In the genomic region with DNA sequence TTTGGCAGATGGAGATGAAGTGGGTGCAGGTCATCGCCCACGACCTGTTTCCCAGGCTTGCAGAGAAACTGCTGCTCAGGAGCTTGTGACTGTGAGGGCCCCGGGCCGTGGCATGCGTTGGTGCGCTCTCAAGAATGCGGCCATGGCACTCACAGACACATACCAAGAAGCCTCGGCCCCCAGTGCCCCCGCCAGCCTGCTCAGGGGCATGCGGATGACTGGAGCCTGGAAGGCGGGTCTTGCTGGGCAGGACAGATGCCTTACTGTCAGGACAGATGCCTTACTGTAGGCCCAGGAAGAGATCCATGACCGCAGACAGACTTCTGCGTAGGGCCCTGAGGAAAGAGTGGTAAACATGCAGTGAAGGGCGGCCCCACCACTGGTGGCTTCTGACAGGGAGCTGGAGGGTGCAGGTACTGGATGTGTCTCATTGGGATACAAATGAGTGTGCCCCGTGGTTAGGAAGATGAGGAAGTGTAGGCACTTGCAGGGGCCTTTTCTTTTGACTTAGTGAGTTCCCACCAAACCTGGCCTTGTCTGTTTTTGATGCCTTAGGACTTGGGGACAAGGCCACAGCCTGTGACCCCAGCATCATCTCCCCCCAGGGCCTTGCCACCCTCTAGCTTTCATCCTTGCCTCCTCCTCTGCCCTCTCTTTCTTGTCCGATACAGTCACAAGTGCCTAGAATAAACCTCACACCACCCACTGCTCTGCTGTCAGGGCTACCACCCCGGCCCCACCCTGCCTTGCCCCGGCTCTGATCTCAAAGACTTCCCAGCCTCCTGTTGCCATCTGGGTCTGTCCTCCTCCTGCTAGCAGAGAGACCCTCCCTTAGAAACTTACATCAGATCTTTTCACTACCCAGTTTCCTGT, we compare ENCODE assay signal across 11 cellular contexts.
A peak's percentile ranks its signal among the peaks of the same experiment; 100 is the strongest.
DNase-seq lines count a peak whose midpoint lies in the region; ATAC-seq lines count a peak whose summit lies in the region.
"Had no signal": no experiment of that assay in that cellular context is flagged by ENCODE, and none has a peak within 500 bp of the region (broad histone marks: within the 10 kb centered on the region; RNA-seq: fewer than 3 reads in every experiment).

No MANE protein-coding gene starts in this region.

- CTCF ChIA-PET in activated CD8-positive, alpha-beta memory T cell treated with anti-CD3 and anti-CD28 coated beads, Interleukin-2, amount 10 ng/mL, durations not matched to agents 7 days and 5 days (lab: Charles Lee): interaction anchor here (0.9 kb wide), 1 partner anchor 104 kb away, joined by 3 read pairs; no protein-coding TSS in a partner anchor
- CTCF ChIA-PET in activated CD4-positive, alpha-beta T cell treated with anti-CD3 and anti-CD28 coated beads, Interleukin-2, amount 10 ng/mL, durations not matched to agents 7 days and 5 days (lab: Charles Lee): no interaction called here

- no peaks in the 10 kb centered on the region for H3K27me3 ChIP-seq in mesenchymal stem cell (ENCODE audit: control insufficient read depth in 1 of 2, insufficient read depth in 1 of 2, low read length in 2 of 2)
- H3K27me3 ChIP-seq: BE2C, stomach had no signal

- peak overlapping the region in 1 of 2 experiments; percentile 11 for H3K14ac ChIP-seq in mesenchymal stem cell (ENCODE audit: low read length in 2 of 2)

- POLR2A ChIA-PET in activated CD4-positive, alpha-beta T cell treated with anti-CD3 and anti-CD28 coated beads, Interleukin-2, amount 10 ng/mL, durations not matched to agents 7 days and 5 days (lab: Charles Lee): no interaction called here

- H2BK120ac ChIP-seq in mesenchymal stem cell (ENCODE audit: low read depth, low read length): peak overlapping the region; percentile 21

- no peak overlapping the region for H3K4me3 ChIP-seq in mesenchymal stem cell (ENCODE audit: insufficient read depth in 1 of 2, low read depth in 1 of 2, low read length in 2 of 2)
- H3K4me3 ChIP-seq: stomach had no signal

- no peaks in the 10 kb centered on the region for H3K27me3 Mint-ChIP-seq in activated CD8-positive, alpha-beta memory T cell treated with anti-CD3 and anti-CD28 coated beads, Interleukin-2, amount 10 ng/mL, durations not matched to agents 7 days and 5 days
- H3K27me3 Mint-ChIP-seq in activated naive CD8-positive, alpha-beta T cell treated with anti-CD3 and anti-CD28 coated beads for 36 hours: no peaks in the 10 kb centered on the region
- no peaks in the 10 kb centered on the region for H3K27me3 Mint-ChIP-seq in stimulated activated naive CD8-positive, alpha-beta T cell treated with anti-CD3 and anti-CD28 coated beads, Interleukin-15, amount 100 ng/mL, for 72 hours
- no peaks in the 10 kb centered on the region for H3K27me3 Mint-ChIP-seq in activated CD4-positive, alpha-beta T cell treated with anti-CD3 and anti-CD28 coated beads, Interleukin-2, amount 10 ng/mL, durations not matched to agents 7 days and 5 days

- peaks cover 22% of the 10 kb centered on the region for H3K4me1 ChIP-seq in mesenchymal stem cell (ENCODE audit: control insufficient read depth, insufficient read depth, low read depth, low read length)

- peak overlapping the region; percentile 7 to 89 for H3K18ac ChIP-seq in mesenchymal stem cell (ENCODE audit: low read depth in 1 of 2, low read length in 2 of 2)

- ATAC-seq in activated CD8-positive, alpha-beta memory T cell treated with anti-CD3 and anti-CD28 coated beads, Interleukin-2, amount 10 ng/mL, durations not matched to agents 7 days and 5 days: no peak
- peak; percentile 48 for ATAC-seq in stimulated activated naive CD8-positive, alpha-beta T cell treated with anti-CD3 and anti-CD28 coated beads, Interleukin-15, amount 100 ng/mL, for 72 hours
- ATAC-seq in GM19452 (IDR thresholded peaks at IDR 0.05; ENCODE audit: unreplicated experiment) (no peak), HG02678 (IDR thresholded peaks at IDR 0.05; ENCODE audit: unreplicated experiment) (no peak)

- peak overlapping the region; percentile 68 for H3K27ac Mint-ChIP-seq in activated CD8-positive, alpha-beta memory T cell treated with anti-CD3 and anti-CD28 coated beads, Interleukin-2, amount 10 ng/mL, durations not matched to agents 7 days and 5 days
- H3K27ac Mint-ChIP-seq in activated naive CD8-positive, alpha-beta T cell treated with anti-CD3 and anti-CD28 coated beads for 36 hours: peak overlapping the region; percentile 82
- peak overlapping the region; percentile 43 to 90 for H3K27ac Mint-ChIP-seq in stimulated activated naive CD8-positive, alpha-beta T cell treated with anti-CD3 and anti-CD28 coated beads, Interleukin-15, amount 100 ng/mL, for 72 hours
- H3K27ac Mint-ChIP-seq in activated CD4-positive, alpha-beta T cell treated with anti-CD3 and anti-CD28 coated beads, Interleukin-2, amount 10 ng/mL, durations not matched to agents 7 days and 5 days: no peak overlapping the region

- peak overlapping the region; percentile 31 for H3K9ac ChIP-seq in mesenchymal stem cell (ENCODE audit: low read length)

- H3K36me3 ChIP-seq in mesenchymal stem cell (ENCODE audit: control insufficient read depth in 1 of 2, insufficient read depth in 2 of 2, low read depth in 1 of 2, low read length in 2 of 2): no peaks in the 10 kb centered on the region
- H3K36me3 ChIP-seq: BE2C, stomach had no signal

- peak overlapping the region in 1 of 2 experiments; percentile 87 for H3K23ac ChIP-seq in mesenchymal stem cell (ENCODE audit: low read length in 2 of 2)

- H3K4me2 ChIP-seq in mesenchymal stem cell (ENCODE audit: low read length, poor library complexity, severe bottlenecking): no peak overlapping the region

- peak overlapping the region; percentile 49 for H2BK15ac ChIP-seq in mesenchymal stem cell (ENCODE audit: low read depth, poor library complexity, severe bottlenecking)

- H3K36me3 Mint-ChIP-seq in activated CD8-positive, alpha-beta memory T cell treated with anti-CD3 and anti-CD28 coated beads, Interleukin-2, amount 10 ng/mL, durations not matched to agents 7 days and 5 days: no peaks in the 10 kb centered on the region
- H3K36me3 Mint-ChIP-seq in activated naive CD8-positive, alpha-beta T cell treated with anti-CD3 and anti-CD28 coated beads for 36 hours: peaks cover 3% of the 10 kb centered on the region
- H3K36me3 Mint-ChIP-seq in activated CD4-positive, alpha-beta T cell treated with anti-CD3 and anti-CD28 coated beads, Interleukin-2, amount 10 ng/mL, durations not matched to agents 7 days and 5 days (ENCODE audit: low read depth): no peaks in the 10 kb centered on the region

- H2AFZ ChIP-seq in mesenchymal stem cell (ENCODE audit: low read depth, low read length): no peak overlapping the region

- H4K8ac ChIP-seq in mesenchymal stem cell (ENCODE audit: low read length): peak overlapping the region; percentile 73

- H3K27ac ChIP-seq in mesenchymal stem cell (ENCODE audit: low read length, poor library complexity, severe bottlenecking): no peak overlapping the region

- H3K9me3 ChIP-seq in mesenchymal stem cell (ENCODE audit: control insufficient read depth, low read length): no peaks in the 10 kb centered on the region
- H3K9me3 ChIP-seq: BE2C, stomach had no signal

- H2BK5ac ChIP-seq in mesenchymal stem cell (ENCODE audit: low read depth, low read length, poor library complexity, severe bottlenecking): no peak overlapping the region

- peak overlapping the region; percentile 47 for H4K91ac ChIP-seq in mesenchymal stem cell (ENCODE audit: low read length)

- peaks cover 54% of the 10 kb centered on the region for H3K4me1 Mint-ChIP-seq in activated CD8-positive, alpha-beta memory T cell treated with anti-CD3 and anti-CD28 coated beads, Interleukin-2, amount 10 ng/mL, durations not matched to agents 7 days and 5 days
- peaks cover 57% of the 10 kb centered on the region for H3K4me1 Mint-ChIP-seq in activated naive CD8-positive, alpha-beta T cell treated with anti-CD3 and anti-CD28 coated beads for 36 hours
- peaks cover 53% of the 10 kb centered on the region for H3K4me1 Mint-ChIP-seq in stimulated activated naive CD8-positive, alpha-beta T cell treated with anti-CD3 and anti-CD28 coated beads, Interleukin-15, amount 100 ng/mL, for 72 hours
- H3K4me1 Mint-ChIP-seq in activated CD4-positive, alpha-beta T cell treated with anti-CD3 and anti-CD28 coated beads, Interleukin-2, amount 10 ng/mL, durations not matched to agents 7 days and 5 days: peaks cover 24% of the 10 kb centered on the region

- peak overlapping the region; percentile 47 to 59 for H3K4ac ChIP-seq in mesenchymal stem cell (ENCODE audit: low read depth in 1 of 2, low read length in 2 of 2)

- H2AK5ac ChIP-seq in mesenchymal stem cell (ENCODE audit: low read length, severe bottlenecking): peak overlapping the region; percentile 93

- no peak overlapping the region for H3K4me3 Mint-ChIP-seq in activated CD8-positive, alpha-beta memory T cell treated with anti-CD3 and anti-CD28 coated beads, Interleukin-2, amount 10 ng/mL, durations not matched to agents 7 days and 5 days
- H3K4me3 Mint-ChIP-seq in activated naive CD8-positive, alpha-beta T cell treated with anti-CD3 and anti-CD28 coated beads for 36 hours: no peak overlapping the region
- peak overlapping the region in 1 of 2 donors; percentile 12 for H3K4me3 Mint-ChIP-seq in stimulated activated naive CD8-positive, alpha-beta T cell treated with anti-CD3 and anti-CD28 coated beads, Interleukin-15, amount 100 ng/mL, for 72 hours
- no peak overlapping the region for H3K4me3 Mint-ChIP-seq in activated CD4-positive, alpha-beta T cell treated with anti-CD3 and anti-CD28 coated beads, Interleukin-2, amount 10 ng/mL, durations not matched to agents 7 days and 5 days

- peak overlapping the region; percentile 32 to 61 for H2BK12ac ChIP-seq in mesenchymal stem cell (ENCODE audit: low read length in 2 of 2)

- 91% methylated on average over 18 of the region's 18 CpGs for WGBS in mesenchymal stem cell

- H3K9me3 Mint-ChIP-seq in activated CD8-positive, alpha-beta memory T cell treated with anti-CD3 and anti-CD28 coated beads, Interleukin-2, amount 10 ng/mL, durations not matched to agents 7 days and 5 days (ENCODE audit: low read depth): no peaks in the 10 kb centered on the region
- H3K9me3 Mint-ChIP-seq in activated naive CD8-positive, alpha-beta T cell treated with anti-CD3 and anti-CD28 coated beads for 36 hours: no peaks in the 10 kb centered on the region
- H3K9me3 Mint-ChIP-seq in stimulated activated naive CD8-positive, alpha-beta T cell treated with anti-CD3 and anti-CD28 coated beads, Interleukin-15, amount 100 ng/mL, for 72 hours: no peaks in the 10 kb centered on the region
- no peaks in the 10 kb centered on the region for H3K9me3 Mint-ChIP-seq in activated CD4-positive, alpha-beta T cell treated with anti-CD3 and anti-CD28 coated beads, Interleukin-2, amount 10 ng/mL, durations not matched to agents 7 days and 5 days

- peaks cover 32% of the 10 kb centered on the region for H3K79me1 ChIP-seq in mesenchymal stem cell (replicated peaks; ENCODE audit: low read length, poor library complexity, severe bottlenecking)

- no peak for DNase-seq in activated CD8-positive, alpha-beta memory T cell treated with anti-CD3 and anti-CD28 coated beads, Interleukin-2, amount 10 ng/mL, durations not matched to agents 7 days and 5 days
- DNase-seq in activated CD8-positive, alpha-beta memory T cell treated with anti-CD3 and anti-CD28 coated beads, Interleukin-2, amount 50 U/mL, for 4 hours: no peak
- DNase-seq in activated naive CD8-positive, alpha-beta T cell treated with anti-CD3 and anti-CD28 coated beads for 36 hours: no peak
- no peak for DNase-seq in mesenchymal stem cell
- no peak for DNase-seq in stimulated activated naive CD8-positive, alpha-beta T cell treated with anti-CD3 and anti-CD28 coated beads, Interleukin-15, amount 100 ng/mL, for 72 hours
- no peak for DNase-seq in activated CD4-positive, alpha-beta T cell treated with anti-CD3 and anti-CD28 coated beads, Interleukin-2, amount 10 ng/mL, durations not matched to agents 7 days and 5 days
- DNase-seq: BE2C, NCI-H526, stomach had no signal
